Comparison of ENCODE assay signal across 7 cellular contexts in genomic region chr11:32884770-32885384, GRCh38. TPM values are rescaled to one million over a fixed set of nuclear protein-coding genes. Genes with fewer than 3 reads are reported as not detected.
DNase-seq lines count a peak whose midpoint lies in the region; ATAC-seq and TF ChIP-seq lines count a peak whose summit lies in the region.

No MANE protein-coding gene starts in this region.

- H3K27ac ChIP-seq in body of pancreas, result no peak overlapping the region

- H3K4me1 Mint-ChIP-seq in naive thymus-derived CD8-positive, alpha-beta T cell, result peaks cover 0 to 1% (median 0%) of the 10 kb centered on the region in 4 donors
- peaks cover 12% of the 10 kb centered on the region for H3K4me1 Mint-ChIP-seq in nephron progenitor cell

- no peaks in the 10 kb centered on the region for H3K27me3 Mint-ChIP-seq in naive thymus-derived CD8-positive, alpha-beta T cell
- H3K27me3 Mint-ChIP-seq in nephron progenitor cell (ENCODE audit: low read depth, poor library complexity), result peaks cover 4% of the 10 kb centered on the region

- H3K4me3 ChIP-seq in GM12864 (ENCODE audit: low read depth, low read length) (no peak overlapping the region), body of pancreas (no peak overlapping the region)

- intact Hi-C loops in body of pancreas (cut with DNase I), result no loop called here

- POLR2A ChIA-PET in naive thymus-derived CD8-positive, alpha-beta T cell (lab: Charles Lee), result interaction anchor here (0.7 kb wide), 2 partner anchors 83 to 1499 kb away, joined by 3 read pairs; no protein-coding TSS in a partner anchor

- TF ChIP-seq CTCF in GM12864 (IDR thresholded peaks at IDR 0.05; ENCODE audit: low read depth, low read length, missing control alignments), result peak; percentile 50
- peak in 6 of 7 experiments; percentile 24 to 46 (median 32) for TF ChIP-seq CTCF in body of pancreas (IDR thresholded peaks at IDR 0.05)
- no peak for TF ChIP-seq CTCF in nephron progenitor cell (IDR thresholded peaks at IDR 0.05)

- no peaks in the 10 kb centered on the region for H3K9me3 ChIP-seq in body of pancreas

- WGBS in body of pancreas, 2 donors, result 37 to 65% methylated on average over 3 of the region's 3 CpGs

- no peak overlapping the region for H3K27ac Mint-ChIP-seq in naive thymus-derived CD8-positive, alpha-beta T cell
- no peak overlapping the region for H3K27ac Mint-ChIP-seq in nephron progenitor cell

- H3K4me1 ChIP-seq in body of pancreas, result no peaks in the 10 kb centered on the region

- no peaks in the 10 kb centered on the region for H3K9me3 Mint-ChIP-seq in naive thymus-derived CD8-positive, alpha-beta T cell
- H3K9me3 Mint-ChIP-seq in nephron progenitor cell, result peaks cover 41% of the 10 kb centered on the region

- TF ChIP-seq POLR2A in body of pancreas (IDR thresholded peaks at IDR 0.05), result no peak

- ATAC-seq in body of pancreas (no peak), HG02938 (IDR thresholded peaks at IDR 0.05; ENCODE audit: unreplicated experiment) (no peak)
- peak; percentile 54 to 61 for ATAC-seq in naive thymus-derived CD8-positive, alpha-beta T cell

- H3K36me3 Mint-ChIP-seq in naive thymus-derived CD8-positive, alpha-beta T cell, result no peaks in the 10 kb centered on the region
- H3K36me3 Mint-ChIP-seq in nephron progenitor cell (ENCODE audit: low read depth), result peaks cover 17% of the 10 kb centered on the region

- H3K27me3 ChIP-seq in body of pancreas, result no peaks in the 10 kb centered on the region

- H3K36me3 ChIP-seq in body of pancreas (replicated peaks in 1 of 2; ENCODE audit: insufficient read depth in 1 of 2, low read depth in 2 of 2), result no peaks in the 10 kb centered on the region

- DNase-seq in GM12864 (ENCODE audit: low read depth) (no peak), HT-29 (ENCODE audit: low spot score) (peak; percentile 42), body of pancreas (no peak), NCI-H1436 (lab: John Stamatoyannopoulos, UW) (no peak), nephron progenitor cell (no peak)
- no peak for DNase-seq in naive thymus-derived CD8-positive, alpha-beta T cell

- H3K4me3 Mint-ChIP-seq in naive thymus-derived CD8-positive, alpha-beta T cell, result no peak overlapping the region
- H3K4me3 Mint-ChIP-seq in nephron progenitor cell, result no peak overlapping the region

RNA-seq across cellular contexts. Expression of gene QSER1, which starts 7.7 kb away (rescaled TPM):
- 11.4 and 13.1 TPM in 2 replicates for total RNA-seq in HT-29 (2014; rRNA removed; shearing (Covaris generic))
- total RNA-seq in body of pancreas, result 10 to 100 TPM; 27.7 to 36.1 TPM
- 10 to 100 TPM; 10.9 to 11.4 TPM for total RNA-seq in naive thymus-derived CD8-positive, alpha-beta T cell
- polyA plus RNA-seq in naive thymus-derived CD8-positive, alpha-beta T cell, result under 1 TPM; 0.55 to 0.93 (median 0.64) TPM

RNA-seq across cellular contexts. Expression of gene PRRG4, which starts 55.1 kb away (rescaled TPM):
- 4.3 and 4.8 TPM in 2 replicates for total RNA-seq in HT-29 (2014; rRNA removed; shearing (Covaris generic))
- total RNA-seq in body of pancreas, result 1 to 10 TPM; 2.3 to 5.7 TPM
- total RNA-seq in naive thymus-derived CD8-positive, alpha-beta T cell, result not detected
- not detected for polyA plus RNA-seq in naive thymus-derived CD8-positive, alpha-beta T cell

Comparison
In these comparisons a context has a peak if more than half of its experiments do, and no peak if none do; other contexts are left out.
1. ATAC-seq: peak in naive thymus-derived CD8-positive, alpha-beta T cell (2 of 2); none in body of pancreas (single experiment) and HG02938 (single experiment).